ENCODE assay signal across 8 cellular contexts in genomic region chr1:44730741-44731512, GRCh38. TPM values are rescaled to one million over a fixed set of nuclear protein-coding genes. Genes with fewer than 3 reads are reported as not detected.
DNase-seq lines count a peak whose midpoint lies in the region; TF ChIP-seq lines count a peak whose summit lies in the region.

TSS of gene RNU5D-1 (minus strand) at chr1:44731170.

- WGBS in stomach, 5 donors: 0 to 2% (median 1%) methylated on average over 19 of the region's 19 CpGs

- H3K4me3 Mint-ChIP-seq in neural crest cell: peak within 1 kb of the TSS; percentile 73

- H3K9me3 ChIP-seq in ES-I3 (ENCODE audit: control insufficient read depth, insufficient read depth, low read length) (no peaks in the 10 kb centered on the region), stomach (no peaks in the 10 kb centered on the region)

- H3K27me3 ChIP-seq in H7 (ENCODE audit: control insufficient read depth, insufficient read depth, low read length): no peaks in the 10 kb centered on the region
- no peaks in the 10 kb centered on the region for H3K27me3 ChIP-seq in stomach

- H3K27ac ChIP-seq in RWPE1 (peak within 1 kb of the TSS; percentile 91), stomach (peak within 1 kb of the TSS; percentile 77 to 95 (median 86))

- H3K4me1 Mint-ChIP-seq in neural crest cell: peaks cover 17% of the 10 kb centered on the region

- TF ChIP-seq EP300 in stomach (IDR thresholded peaks at IDR 0.05): no peak

- H3K4me1 ChIP-seq in ES-I3 (ENCODE audit: insufficient read depth, low read length): no peaks in the 10 kb centered on the region; the same call in 1 of the 2 replicates
- H3K4me1 ChIP-seq in stomach: peaks cover 7 to 30% (median 18%) of the 10 kb centered on the region in 4 donors

- intact Hi-C loops in stomach (cut with DNase I; ENCODE audit: low total_unique reads): no loop called here

- TF ChIP-seq CTCF in RWPE1 (conservative IDR thresholded peaks at IDR 0.05; ENCODE audit: low read depth): peak; percentile 82
- TF ChIP-seq CTCF in fibroblast of villous mesenchyme (IDR thresholded peaks at IDR 0.05; ENCODE audit: insufficient read depth, low read depth, low read length): peak; percentile 79
- TF ChIP-seq CTCF in neural crest cell (conservative IDR thresholded peaks at IDR 0.05): peak; percentile 89
- TF ChIP-seq CTCF in stomach (IDR thresholded peaks at IDR 0.05): peak in 5 of 7 experiments; percentile 70 to 94 (median 85)

- no peaks in the 10 kb centered on the region for H3K36me3 Mint-ChIP-seq in neural crest cell (ENCODE audit: low read depth)

- no peaks in the 10 kb centered on the region for H3K9me3 Mint-ChIP-seq in neural crest cell

- CTCF ChIA-PET in RWPE1 (lab: Yijun Ruan, JAX): interaction anchor here (0.6 to 1.3 kb wide), 17 partner anchors 9 to 812 kb away, joined by 3 to 10 read pairs (median 3); no protein-coding TSS in a partner anchor

- POLR2A ChIA-PET in RWPE1 (lab: Yijun Ruan, JAX; ENCODE audit: low non-redundant PET): interaction anchor here (0.6 to 1.1 kb wide), 3 partner anchors 9 to 80 kb away, joined by 3 to 8 read pairs (median 8); no protein-coding TSS in a partner anchor

- peaks cover 5% of the 10 kb centered on the region for H3K27me3 Mint-ChIP-seq in neural crest cell (ENCODE audit: low read depth)

- H3K9ac ChIP-seq in ES-I3 (ENCODE audit: low read depth, low read length): peak within 1 kb of the TSS; percentile 38

- peak in 2 of 4 donors; percentile 70 to 97 for TF ChIP-seq POLR2A in stomach (IDR thresholded peaks at IDR 0.05)

- no peaks in the 10 kb centered on the region for H3K36me3 ChIP-seq in ES-I3 (ENCODE audit: insufficient read depth, low read length)
- no peaks in the 10 kb centered on the region for H3K36me3 ChIP-seq in H7 (replicated peaks; ENCODE audit: control insufficient read depth, insufficient read depth, low read length)
- no peaks in the 10 kb centered on the region for H3K36me3 ChIP-seq in stomach

- peak within 1 kb of the TSS; percentile 100 for H3K27ac Mint-ChIP-seq in neural crest cell (ENCODE audit: unreplicated experiment)

- no peak within 1 kb of the TSS for H3K4me3 ChIP-seq in H7 (ENCODE audit: insufficient read depth, low read depth, low read length)
- peak within 1 kb of the TSS; percentile 35 for H3K4me3 ChIP-seq in fibroblast of villous mesenchyme (ENCODE audit: low read depth, low read length)
- peak within 1 kb of the TSS; percentile 10 to 25 (median 15) for H3K4me3 ChIP-seq in stomach

- peak; percentile 89 for DNase-seq in H7
- peak; percentile 96 for DNase-seq in LoVo (ENCODE audit: low spot score)
- peak; percentile 91 for DNase-seq in RWPE1 (ENCODE audit: low spot score)
- DNase-seq in activated T-helper 9 cell treated with anti-CD3 and anti-CD28 coated beads, Interleukin-2, amount 50 U/mL, for 16 hours (ENCODE audit: low read depth): peak; percentile 88
- DNase-seq in fibroblast of villous mesenchyme (ENCODE audit: low read depth): peak; percentile 98
- DNase-seq in neural crest cell (ENCODE audit: low read depth, low spot score): peak; percentile 93
- DNase-seq in stomach: peak; percentile 95

RNA-seq across cellular contexts. Expression of gene RNU5D-1, which starts in this region (rescaled TPM):
- total RNA-seq in H7 (2014; rRNA removed; shearing (Covaris generic)): not detected in 2 replicates
- total RNA-seq in fibroblast of villous mesenchyme: not detected in 2 replicates
- total RNA-seq in neural crest cell: not detected in 2 replicates
- total RNA-seq in stomach: not detected
- polyA plus RNA-seq in stomach: not detected

Comparison
In these comparisons a context has a peak if more than half of its experiments do, and no peak if none do; other contexts are left out.
1. Peak in DNase-seq in H7; RNA of the gene not detected or under 1 TPM.
2. Peak in DNase-seq and H3K4me3 ChIP-seq in fibroblast of villous mesenchyme; RNA of the gene not detected or under 1 TPM.
3. Peak in DNase-seq in neural crest cell; RNA of the gene not detected or under 1 TPM.
4. Peak in DNase-seq, H3K4me3 ChIP-seq and H3K27ac ChIP-seq in stomach; RNA of the gene not detected or under 1 TPM.